11 cellular contexts compared by ENCODE assay signal in the genomic region with DNA sequence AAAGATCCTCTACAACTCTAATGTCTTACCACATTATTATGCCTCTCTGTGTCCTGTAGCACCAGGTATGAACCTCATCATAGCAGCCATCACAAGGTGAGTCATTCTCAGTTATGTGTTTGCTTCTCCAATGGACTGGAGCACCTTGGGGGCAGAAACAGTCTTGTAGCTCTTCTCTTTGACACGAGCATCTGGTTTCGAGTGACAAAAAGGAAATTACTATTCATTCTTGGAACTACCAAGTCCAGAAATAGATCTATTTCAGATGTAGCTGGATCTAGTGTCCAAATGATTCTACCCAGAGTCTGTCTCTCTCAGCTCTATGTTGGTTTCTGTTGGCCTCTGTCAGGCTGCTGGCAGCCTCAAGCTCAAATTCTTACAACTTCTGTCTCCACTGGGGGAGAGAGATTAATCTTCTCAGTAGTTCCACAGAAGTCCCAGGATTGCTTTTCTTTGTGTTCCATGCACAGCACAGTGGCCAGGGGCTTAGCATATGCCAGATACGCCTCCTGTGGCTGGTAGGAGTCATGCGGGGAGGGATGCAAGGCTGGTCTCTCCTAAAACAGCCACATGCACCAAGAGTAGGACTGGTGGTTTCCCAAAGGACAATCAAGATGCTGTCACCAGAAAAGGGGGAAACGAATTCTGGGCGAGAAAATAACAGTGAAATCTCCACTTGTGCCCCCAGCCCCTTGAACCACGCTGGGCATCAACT. TPM values are rescaled to one million over a fixed set of nuclear protein-coding genes. Genes with fewer than 3 reads are reported as not detected.
A peak's percentile ranks its signal among the peaks of the same experiment; 100 is the strongest.
DNase-seq lines count a peak whose midpoint lies in the region; ATAC-seq and TF ChIP-seq lines count a peak whose summit lies in the region.
"Had no signal": no experiment of that assay in that cellular context is flagged by ENCODE, and none has a peak within 500 bp of the region (broad histone marks: within the 10 kb centered on the region; RNA-seq: fewer than 3 reads in every experiment).

No MANE protein-coding gene starts in this region.

- ATAC-seq in GM18519 (IDR thresholded peaks at IDR 0.05; ENCODE audit: low FRiP score, unreplicated experiment) (peak; percentile 61), HG02610 (IDR thresholded peaks at IDR 0.05; ENCODE audit: unreplicated experiment) (peak; percentile 70), RWPE2 (ENCODE audit: low read depth) (peak; percentile 27; the same call in 1 of the 3 replicates)
- ATAC-seq: left lung had no signal

- H3K27ac ChIP-seq in RWPE2 (ENCODE audit: poor library complexity, severe bottlenecking) (no peak overlapping the region), RWPE1 (no peak overlapping the region)
- H3K27ac ChIP-seq: left lung, SJCRH30 had no signal

- POLR2A ChIA-PET in activated CD4-positive, alpha-beta memory T cell treated with anti-CD3 and anti-CD28 coated beads, Interleukin-2, amount 10 ng/mL, durations not matched to agents 7 days and 5 days (lab: Charles Lee), result no interaction called here
- POLR2A ChIA-PET in RWPE1 (lab: Yijun Ruan, JAX; ENCODE audit: low non-redundant PET), result no interaction called here

- no peak overlapping the region for H3K4me3 Mint-ChIP-seq in activated CD4-positive, alpha-beta memory T cell treated with anti-CD3 and anti-CD28 coated beads, Interleukin-2, amount 10 ng/mL, durations not matched to agents 7 days and 5 days

- H3K4me3 ChIP-seq in RWPE2 (ENCODE audit: severe bottlenecking) (no peak overlapping the region), retinal pigment epithelial cell (ENCODE audit: low read length) (no peak overlapping the region)
- H3K4me3 ChIP-seq: left lung, SJCRH30 had no signal

- H3K9me3 Mint-ChIP-seq in activated CD4-positive, alpha-beta memory T cell treated with anti-CD3 and anti-CD28 coated beads, Interleukin-2, amount 10 ng/mL, durations not matched to agents 7 days and 5 days, result no peaks in the 10 kb centered on the region

- no peaks in the 10 kb centered on the region for H3K4me1 ChIP-seq in RWPE2 (ENCODE audit: insufficient read depth, poor library complexity, severe bottlenecking)
- H3K4me1 ChIP-seq: SJCRH30 had no signal

- no peaks in the 10 kb centered on the region for H3K36me3 Mint-ChIP-seq in activated CD4-positive, alpha-beta memory T cell treated with anti-CD3 and anti-CD28 coated beads, Interleukin-2, amount 10 ng/mL, durations not matched to agents 7 days and 5 days (ENCODE audit: low read depth)

- TF ChIP-seq CTCF in RWPE2 (IDR thresholded peaks at IDR 0.05; ENCODE audit: poor library complexity, severe bottlenecking) (no peak), retinal pigment epithelial cell (conservative IDR thresholded peaks at IDR 0.05; ENCODE audit: low read depth, low read length) (peak; percentile 9), RWPE1 (conservative IDR thresholded peaks at IDR 0.05; ENCODE audit: low read depth) (no peak)

- H3K4me1 Mint-ChIP-seq in activated CD4-positive, alpha-beta memory T cell treated with anti-CD3 and anti-CD28 coated beads, Interleukin-2, amount 10 ng/mL, durations not matched to agents 7 days and 5 days, result peaks cover 6% of the 10 kb centered on the region

- no peak overlapping the region for H3K27ac Mint-ChIP-seq in activated CD4-positive, alpha-beta memory T cell treated with anti-CD3 and anti-CD28 coated beads, Interleukin-2, amount 10 ng/mL, durations not matched to agents 7 days and 5 days

- H3K27me3 ChIP-seq in RWPE2 (ENCODE audit: insufficient read depth, poor library complexity, severe bottlenecking), result no peaks in the 10 kb centered on the region
- H3K27me3 ChIP-seq: left lung, SJCRH30 had no signal

- no peaks in the 10 kb centered on the region for H3K9me3 ChIP-seq in RWPE2 (ENCODE audit: severe bottlenecking)
- H3K9me3 ChIP-seq: left lung, SJCRH30 had no signal

- peaks cover 23% of the 10 kb centered on the region for H3K27me3 Mint-ChIP-seq in activated CD4-positive, alpha-beta memory T cell treated with anti-CD3 and anti-CD28 coated beads, Interleukin-2, amount 10 ng/mL, durations not matched to agents 7 days and 5 days

- CTCF ChIA-PET in activated CD4-positive, alpha-beta memory T cell treated with anti-CD3 and anti-CD28 coated beads, Interleukin-2, amount 10 ng/mL, durations not matched to agents 7 days and 5 days (lab: Charles Lee), result no interaction called here
- CTCF ChIA-PET in RWPE1 (lab: Yijun Ruan, JAX), result no interaction called here

- no peaks in the 10 kb centered on the region for H3K36me3 ChIP-seq in RWPE2 (ENCODE audit: low read depth)
- H3K36me3 ChIP-seq: left lung, SJCRH30 had no signal

- no peak for DNase-seq in RWPE2 (ENCODE audit: low spot score)
- no peak for DNase-seq in retinal pigment epithelial cell (ENCODE audit: low read depth)
- no peak for DNase-seq in activated CD4-positive, alpha-beta memory T cell treated with anti-CD3 and anti-CD28 coated beads, Interleukin-2, amount 10 ng/mL, durations not matched to agents 7 days and 5 days
- DNase-seq in NCI-H748 treated with DMSO at 0.1 percent for 48 hours (lab: John Stamatoyannopoulos, UW), result no peak
- no peak for DNase-seq in RWPE1 (ENCODE audit: low spot score)
- DNase-seq: DMS79 treated with DMSO at 0.1 percent for 48 hours, left lung, NCI-H1694 treated with DMSO at 0.1 percent for 48 hours, SJCRH30 had no signal

RNA-seq across cellular contexts. Expression of gene PAPSS2, which starts 37.2 kb away (rescaled TPM):
- total RNA-seq in activated CD4-positive, alpha-beta memory T cell treated with anti-CD3 and anti-CD28 coated beads, Interleukin-2, amount 10 ng/mL, durations not matched to agents 7 days and 5 days, result under 1 TPM in 1 of 2 experiments, not detected in 1; 0.13 TPM
